21 cellular contexts compared by ENCODE assay signal in the genomic region with DNA sequence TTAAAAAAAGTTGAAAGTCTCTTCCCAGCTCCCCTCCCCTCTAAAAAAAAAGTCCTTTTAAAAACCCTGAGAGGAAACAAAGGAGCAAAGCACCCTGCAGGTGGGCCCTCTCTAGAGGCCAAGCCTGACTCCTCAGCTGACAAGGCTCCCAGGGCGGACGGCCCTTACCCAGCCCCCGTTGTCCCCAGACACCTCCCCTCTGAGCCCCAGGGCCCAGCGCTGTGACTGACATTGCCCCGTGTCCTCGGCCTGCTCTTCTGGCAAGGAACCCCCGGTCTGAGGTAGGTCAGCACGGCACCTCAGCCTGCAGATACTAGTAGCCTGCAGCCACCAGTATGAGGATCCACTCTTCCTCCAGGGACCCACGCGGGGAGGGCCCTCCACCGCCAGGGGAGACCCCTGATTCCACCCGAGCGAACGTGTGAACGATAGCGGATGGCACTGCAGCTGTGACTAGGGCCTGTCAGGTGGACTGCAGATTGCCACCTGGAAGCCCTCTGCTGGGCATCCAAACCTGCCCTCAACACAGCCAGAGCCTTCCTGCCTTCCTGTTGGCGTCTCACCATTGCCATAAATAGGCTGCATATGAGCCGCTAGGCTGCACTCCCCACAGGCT.
"Had no signal": no experiment of that assay in that cellular context is flagged by ENCODE, and none has a peak within 500 bp of the region (broad histone marks: within the 10 kb centered on the region; RNA-seq: fewer than 3 reads in every experiment).

No MANE protein-coding gene starts in this region.

- H3K9me3 Mint-ChIP-seq: memory B cell, mesothelial cell of epicardium, natural killer cell had no signal

- H3K27me3 ChIP-seq: esophagus squamous epithelium, gastroesophageal sphincter, left lung, spleen, stomach, transverse colon had no signal

- H3K36me3 ChIP-seq: esophagus squamous epithelium, gastroesophageal sphincter, left lung, lower lobe of right lung, spleen, thoracic aorta, transverse colon had no signal

- H3K9me3 ChIP-seq: esophagus squamous epithelium, gastroesophageal sphincter, left lung, lower lobe of right lung, psoas muscle, spleen, stomach, thoracic aorta, transverse colon had no signal

- H3K27ac ChIP-seq: esophagus squamous epithelium, gastroesophageal sphincter, left lung, lower lobe of right lung, psoas muscle, spleen, stomach, thoracic aorta, transverse colon had no signal

- H3K4me3 Mint-ChIP-seq: memory B cell, mesothelial cell of epicardium, natural killer cell had no signal

- H3K27me3 Mint-ChIP-seq: memory B cell had no signal

- DNase-seq: effector memory CD4-positive, alpha-beta T cell; esophagus squamous epithelium; foreskin fibroblast; glutamatergic neuron; left lung; lower lobe of right lung; natural killer cell; retina; spleen; stimulated activated CD4-positive, alpha-beta T cell treated with anti-CD3 and anti-CD28 coated beads, Interleukin-15, amount 100 ng/mL, for 24 hours; stimulated activated CD4-positive, alpha-beta T cell treated with anti-CD3 and anti-CD28 coated beads, Interleukin-1b, Interleukin-23, amount 100 ng/mL, for 48 hours; stimulated activated CD4-positive, alpha-beta T cell treated with anti-CD3 and anti-CD28 coated beads, Interleukin-4, amount 100 ng/mL, for 4 hours; stimulated activated naive CD4-positive, alpha-beta T cell; stomach; substantia nigra; transverse colon had no signal

- H3K27ac Mint-ChIP-seq: memory B cell, mesothelial cell of epicardium, natural killer cell had no signal

- H3K4me3 ChIP-seq: esophagus squamous epithelium, gastroesophageal sphincter, left lung, lower lobe of right lung, psoas muscle, spleen, stomach, thoracic aorta, transverse colon had no signal

- H3K4me1 ChIP-seq: gastroesophageal sphincter, left lung, lower lobe of right lung, psoas muscle, transverse colon had no signal

- H3K36me3 Mint-ChIP-seq: mesothelial cell of epicardium, natural killer cell had no signal
